In the genomic region with DNA sequence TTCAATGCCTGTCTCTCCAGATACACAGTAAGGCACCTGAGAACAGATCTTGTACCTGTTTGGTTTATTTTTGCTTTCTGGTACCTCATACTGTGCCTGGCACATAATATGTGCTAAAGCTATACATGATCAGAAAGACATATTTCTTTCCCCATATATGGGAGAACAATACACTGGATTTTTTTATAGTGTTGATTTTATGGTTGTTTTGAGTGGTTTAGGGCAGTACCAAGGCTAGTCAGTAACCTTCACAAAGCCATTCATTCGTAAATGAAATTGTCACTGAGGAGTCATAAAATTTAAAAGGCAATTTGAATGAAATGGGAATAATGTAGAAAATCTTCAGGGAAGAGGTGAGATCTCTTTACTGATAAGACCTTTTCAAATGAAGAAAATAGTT, we compare ENCODE assay signal across 8 cellular contexts.
"Had no signal": no experiment of that assay in that cellular context is flagged by ENCODE, and none has a peak within 500 bp of the region (broad histone marks: within the 10 kb centered on the region; RNA-seq: fewer than 3 reads in every experiment).

No MANE protein-coding gene starts in this region.

- H3K4me3 Mint-ChIP-seq: GM23338 had no signal

- H2AFZ ChIP-seq: GM23338 had no signal

- H3K36me3 ChIP-seq: HAP-1 had no signal

- H3K4me2 ChIP-seq: GM23338 had no signal

- H3K9me3 Mint-ChIP-seq: GM23338 had no signal

- FAIRE-seq: H1, H54, HTR-8/SVneo, K562 had no signal

- H3K4me3 ChIP-seq: GM23338, HAP-1, K562 had no signal

- H3K9me3 ChIP-seq: HAP-1 had no signal

- ATAC-seq: HCT116, K562 had no signal

- DNase-seq: KG1 had no signal
